ENCODE assay signal across 8 cellular contexts in genomic region chr1:11802973-11803885, GRCh38. TPM values are rescaled to one million over a fixed set of nuclear protein-coding genes. Genes with fewer than 3 reads are reported as not detected.
A peak's percentile ranks its signal among the peaks of the same experiment; 100 is the strongest.
DNase-seq lines count a peak whose midpoint lies in the region; ATAC-seq and TF ChIP-seq lines count a peak whose summit lies in the region.

No MANE protein-coding gene starts in this region.

- no peak overlapping the region for H2AFZ ChIP-seq in DND-41 (ENCODE audit: low read depth, low read length)

- ATAC-seq in DND-41 (ENCODE audit: insufficient read depth, low read depth): peak; percentile 13
- ATAC-seq in HG02870 (IDR thresholded peaks at IDR 0.05; ENCODE audit: unreplicated experiment): no peak

- peaks cover 2% of the 10 kb centered on the region for H3K36me3 Mint-ChIP-seq in activated naive CD4-positive, alpha-beta T cell treated with anti-CD3 and anti-CD28 coated beads, Interleukin-2, amount 50 U/mL, for 24 hours
- no peaks in the 10 kb centered on the region for H3K36me3 Mint-ChIP-seq in glutamatergic neuron (ENCODE audit: unreplicated experiment)

- H3K4me3 ChIP-seq in DND-41 (ENCODE audit: low read depth in 1 of 2, low read length in 2 of 2): no peak overlapping the region

- H3K4me3 Mint-ChIP-seq in activated naive CD4-positive, alpha-beta T cell treated with anti-CD3 and anti-CD28 coated beads, Interleukin-2, amount 50 U/mL, for 24 hours: peak overlapping the region; percentile 72
- peak overlapping the region; percentile 99 for H3K4me3 Mint-ChIP-seq in glutamatergic neuron (ENCODE audit: unreplicated experiment)

- peak overlapping the region; percentile 15; the same call in 1 of the 2 replicates for H3K4me2 ChIP-seq in DND-41 (ENCODE audit: insufficient read depth, low read length)

- TF ChIP-seq POLR2A in Raji (IDR thresholded peaks at IDR 0.05; ENCODE audit: insufficient read depth, low read depth, low read length): peak; percentile 29; the same call in 1 of the 2 replicates

- H3K27me3 ChIP-seq in DND-41 (ENCODE audit: insufficient read depth, low read length, poor library complexity): no peaks in the 10 kb centered on the region

- no peak overlapping the region for H3K27ac ChIP-seq in DND-41 (ENCODE audit: low read length)
- H3K27ac ChIP-seq in substantia nigra (ENCODE audit: low read depth, low read length, poor library complexity, severe bottlenecking): peak overlapping the region; percentile 74

- no peak overlapping the region for H3K9ac ChIP-seq in DND-41 (ENCODE audit: low read depth, low read length)

- H3K9me3 Mint-ChIP-seq in activated naive CD4-positive, alpha-beta T cell treated with anti-CD3 and anti-CD28 coated beads, Interleukin-2, amount 50 U/mL, for 24 hours: no peaks in the 10 kb centered on the region
- H3K9me3 Mint-ChIP-seq in glutamatergic neuron (ENCODE audit: unreplicated experiment): peaks cover 18% of the 10 kb centered on the region

- no peaks in the 10 kb centered on the region for H3K27me3 Mint-ChIP-seq in activated naive CD4-positive, alpha-beta T cell treated with anti-CD3 and anti-CD28 coated beads, Interleukin-2, amount 50 U/mL, for 24 hours
- peaks cover 8% of the 10 kb centered on the region for H3K27me3 Mint-ChIP-seq in glutamatergic neuron (ENCODE audit: unreplicated experiment)

- DNase-seq in DND-41 (peak; percentile 76), HS-5 (ENCODE audit: low read depth) (peak; percentile 86), glutamatergic neuron (peak; percentile 96), occipital lobe (lab: John Stamatoyannopoulos, UW) (peak; percentile 52), substantia nigra (lab: John Stamatoyannopoulos, UW) (peak in 33 of 49 donors; percentile 20 to 84 (median 46))

- peaks cover 60% of the 10 kb centered on the region for H3K4me1 Mint-ChIP-seq in activated naive CD4-positive, alpha-beta T cell treated with anti-CD3 and anti-CD28 coated beads, Interleukin-2, amount 50 U/mL, for 24 hours
- peaks cover 32% of the 10 kb centered on the region for H3K4me1 Mint-ChIP-seq in glutamatergic neuron (ENCODE audit: low read depth, unreplicated experiment)

- H3K27ac Mint-ChIP-seq in activated naive CD4-positive, alpha-beta T cell treated with anti-CD3 and anti-CD28 coated beads, Interleukin-2, amount 50 U/mL, for 24 hours: no peak overlapping the region
- H3K27ac Mint-ChIP-seq in glutamatergic neuron (ENCODE audit: unreplicated experiment): peak overlapping the region; percentile 97

- no peaks in the 10 kb centered on the region for H3K9me3 ChIP-seq in DND-41 (ENCODE audit: insufficient read depth, low read length, severe bottlenecking)

- H4K20me1 ChIP-seq in DND-41 (ENCODE audit: insufficient read depth, low read length): peaks cover 6% of the 10 kb centered on the region; the same call in 1 of the 2 replicates

- TF ChIP-seq CTCF in DND-41 (IDR thresholded peaks at IDR 0.05; ENCODE audit: borderline replicate concordance, extremely low read depth, low read length, poor library complexity, severe bottlenecking): no peak
- no peak for TF ChIP-seq CTCF in glutamatergic neuron (IDR thresholded peaks at IDR 0.05; ENCODE audit: partially characterized antibody, unreplicated experiment)

- peaks cover 41% of the 10 kb centered on the region for H3K4me1 ChIP-seq in DND-41 (ENCODE audit: insufficient read depth, low read length)

- H3K36me3 ChIP-seq in DND-41 (ENCODE audit: insufficient read depth, low read length): peaks cover 37% of the 10 kb centered on the region

- H3K79me2 ChIP-seq in DND-41 (ENCODE audit: insufficient read depth, low read length): peaks cover 31% of the 10 kb centered on the region

RNA-seq across cellular contexts. Expression of gene MTHFR, which starts 2.5 kb away (rescaled TPM):
- 83.2 TPM for total RNA-seq in glutamatergic neuron (ENCODE audit: unreplicated experiment)
- total RNA-seq in occipital lobe: 27.6 TPM

RNA-seq across cellular contexts. Expression of gene CLCN6, which starts 2.8 kb away (rescaled TPM):
- total RNA-seq in glutamatergic neuron (ENCODE audit: unreplicated experiment) (94.3 TPM), occipital lobe (15.6 TPM)

RNA-seq across cellular contexts. Expression of gene C1orf167, which starts 41.2 kb away (rescaled TPM):
- total RNA-seq in glutamatergic neuron (ENCODE audit: unreplicated experiment) (not detected), occipital lobe (not detected)

RNA-seq across cellular contexts. Expression of gene NPPA, which starts 44.4 kb away (rescaled TPM):
- not detected for total RNA-seq in glutamatergic neuron (ENCODE audit: unreplicated experiment)
- total RNA-seq in occipital lobe: 0.47 TPM

RNA-seq across cellular contexts. Expression of gene NPPB, which starts 55.5 kb away (rescaled TPM):
- total RNA-seq in glutamatergic neuron (ENCODE audit: unreplicated experiment) (not detected), occipital lobe (0.47 TPM)

Comparison
In these comparisons a context has a peak if more than half of its experiments do, and no peak if none do; other contexts are left out.
1. DNase-seq: peak in every context shown above with its lines; median percentile 96 in glutamatergic neuron; 86 in HS-5; 76 in DND-41; 52 in occipital lobe; 46 in substantia nigra.